1 cellular context compared by ENCODE assay signal in genomic region chr17:49015179-49015923, GRCh38.
TF ChIP-seq lines count a peak whose summit lies in the region.

No MANE protein-coding gene starts in this region.

TF ChIP-seq in K562, 482 proteins besides CTCF, POLR2A, EP300 and RAD21:
- TF ChIP-seq, protein P1, sequence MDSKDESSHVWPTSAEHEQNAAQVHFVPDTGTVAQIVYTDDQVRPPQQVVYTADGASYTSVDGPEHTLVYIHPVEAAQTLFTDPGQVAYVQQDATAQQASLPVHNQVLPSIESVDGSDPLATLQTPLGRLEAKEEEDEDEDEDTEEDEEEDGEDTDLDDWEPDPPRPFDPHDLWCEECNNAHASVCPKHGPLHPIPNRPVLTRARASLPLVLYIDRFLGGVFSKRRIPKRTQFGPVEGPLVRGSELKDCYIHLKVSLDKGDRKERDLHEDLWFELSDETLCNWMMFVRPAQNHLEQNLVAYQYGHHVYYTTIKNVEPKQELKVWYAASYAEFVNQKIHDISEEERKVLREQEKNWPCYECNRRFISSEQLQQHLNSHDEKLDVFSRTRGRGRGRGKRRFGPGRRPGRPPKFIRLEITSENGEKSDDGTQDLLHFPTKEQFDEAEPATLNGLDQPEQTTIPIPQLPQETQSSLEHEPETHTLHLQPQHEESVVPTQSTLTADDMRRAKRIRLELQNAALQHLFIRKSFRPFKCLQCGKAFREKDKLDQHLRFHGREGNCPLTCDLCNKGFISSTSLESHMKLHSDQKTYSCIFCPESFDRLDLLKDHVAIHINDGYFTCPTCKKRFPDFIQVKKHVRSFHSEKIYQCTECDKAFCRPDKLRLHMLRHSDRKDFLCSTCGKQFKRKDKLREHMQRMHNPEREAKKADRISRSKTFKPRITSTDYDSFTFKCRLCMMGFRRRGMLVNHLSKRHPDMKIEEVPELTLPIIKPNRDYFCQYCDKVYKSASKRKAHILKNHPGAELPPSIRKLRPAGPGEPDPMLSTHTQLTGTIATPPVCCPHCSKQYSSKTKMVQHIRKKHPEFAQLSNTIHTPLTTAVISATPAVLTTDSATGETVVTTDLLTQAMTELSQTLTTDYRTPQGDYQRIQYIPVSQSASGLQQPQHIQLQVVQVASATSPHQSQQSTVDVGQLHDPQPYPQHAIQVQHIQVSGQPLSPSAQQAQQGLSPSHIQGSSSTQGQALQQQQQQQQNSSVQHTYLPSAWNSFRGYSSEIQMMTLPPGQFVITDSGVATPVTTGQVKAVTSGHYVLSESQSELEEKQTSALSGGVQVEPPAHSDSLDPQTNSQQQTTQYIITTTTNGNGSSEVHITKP (IDR thresholded peaks at IDR 0.05; ENCODE audit: partially characterized antibody) = peak; percentile 73
- TF ChIP-seq THRB (CRISPR knock-in tag; conservative IDR thresholded peaks at IDR 0.05) = no peak
